ENCODE assay signal across 8 cellular contexts in the genomic region with DNA sequence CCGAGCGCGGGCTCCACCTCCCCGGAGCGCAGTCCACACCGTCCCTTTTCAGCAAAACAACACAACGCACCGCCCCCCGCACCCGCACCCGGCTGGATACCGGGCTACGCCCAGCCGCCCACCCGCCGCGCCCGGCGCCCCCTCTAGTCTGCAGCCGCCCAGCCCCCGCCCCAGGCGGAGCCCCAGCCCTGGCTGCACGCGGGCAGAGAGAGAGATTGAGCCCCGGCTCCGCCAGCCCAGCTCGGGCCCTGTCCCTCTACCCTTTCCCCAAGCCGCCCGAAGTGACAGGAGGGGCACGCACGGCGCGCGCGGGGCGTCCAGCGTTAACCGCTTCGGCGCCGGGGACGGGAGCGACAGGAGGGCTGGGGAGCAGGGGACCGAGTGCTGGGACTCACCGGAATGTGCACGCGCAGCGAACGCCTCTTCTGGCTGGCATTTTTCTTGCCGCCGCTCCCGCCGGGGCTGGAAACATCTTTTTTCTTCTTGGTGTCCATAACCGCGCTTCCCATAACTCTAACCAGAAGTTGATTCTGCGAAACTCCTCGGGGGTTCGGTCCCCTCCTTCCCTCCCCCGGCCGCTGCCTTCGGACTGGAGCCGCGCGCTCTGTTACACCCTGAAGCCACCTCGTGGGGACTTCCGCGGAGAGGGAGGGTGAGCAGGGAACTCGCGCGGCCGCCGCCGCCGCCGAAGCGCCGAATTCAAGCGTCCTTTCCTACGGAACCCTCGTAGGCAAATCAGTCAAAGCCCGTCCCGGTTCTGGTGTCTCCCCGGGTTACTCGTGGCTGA. TPM values are rescaled to one million over a fixed set of nuclear protein-coding genes. Genes with fewer than 3 reads are reported as not detected.
DNase-seq lines count a peak whose midpoint lies in the region; ATAC-seq and TF ChIP-seq lines count a peak whose summit lies in the region.

No MANE protein-coding gene starts in this region.

- TF ChIP-seq CTCF in chondrocyte (IDR thresholded peaks at IDR 0.05) (no peak), right lobe of liver (IDR thresholded peaks at IDR 0.05) (no peak)

- H3K4me3 Mint-ChIP-seq in chondrocyte (ENCODE audit: unreplicated experiment), result peak overlapping the region; percentile 88

- H3K4me1 ChIP-seq in right lobe of liver, result peaks cover 0 to 32% (median 7%) of the 10 kb centered on the region in 4 donors

- peak overlapping the region; percentile 63 for H3K27ac Mint-ChIP-seq in chondrocyte (ENCODE audit: unreplicated experiment)

- ATAC-seq in right lobe of liver, result peak in 3 of 4 donors; percentile 23 to 70 (median 36)

- H3K27me3 ChIP-seq in right lobe of liver, result no peaks in the 10 kb centered on the region

- intact Hi-C loops in right lobe of liver (cut with DNase I), result loop anchor here in 1 of 2 donors (5.0 kb wide), 1 partner anchor 41 kb away; no protein-coding TSS in a partner anchor

- H3K9me3 Mint-ChIP-seq in chondrocyte (ENCODE audit: low read depth), result no peaks in the 10 kb centered on the region

- H3K9me3 ChIP-seq in right lobe of liver, result no peaks in the 10 kb centered on the region

- peaks cover 10% of the 10 kb centered on the region for H3K27me3 Mint-ChIP-seq in chondrocyte (ENCODE audit: low read depth)

- peak overlapping the region; percentile 84 to 98 (median 84) for H3K4me3 ChIP-seq in right lobe of liver

- WGBS in right lobe of liver (ENCODE audit: insufficient coverage, low coverage, low lambda C conversion rate, missing lambda C conversion rate), result under 1% methylated on average over 20 of the region's 84 CpGs

- H3K36me3 ChIP-seq in right lobe of liver, result no peaks in the 10 kb centered on the region

- no peak for TF ChIP-seq POLR2A in right lobe of liver (IDR thresholded peaks at IDR 0.05)

- peak overlapping the region; percentile 90 to 99 (median 98) for H3K27ac ChIP-seq in right lobe of liver

- DNase-seq in NCI-H146 (lab: John Stamatoyannopoulos, UW), result peak; percentile 26
- DNase-seq in NCI-H146 treated with DMSO at 0.1 percent for 48 hours (lab: John Stamatoyannopoulos, UW; ENCODE audit: unreplicated experiment), result no peak
- DNase-seq in NCI-H1105 (lab: John Stamatoyannopoulos, UW), result peak; percentile 20
- peak; percentile 50 to 73 for DNase-seq in activated CD4-positive, alpha-beta T cell treated with anti-CD3 and anti-CD28 coated beads for 4 hours
- no peak for DNase-seq in chondrocyte (ENCODE audit: low spot score)
- DNase-seq in right lobe of liver, result peak; percentile 91 to 95 (median 94)
- peak; percentile 76 for DNase-seq in stimulated activated CD4-positive, alpha-beta T cell treated with anti-CD3 and anti-CD28 coated beads, Interleukin-4, amount 100 ng/mL, for 1 hour
- DNase-seq in SHP77 treated with DMSO at 0.1 percent for 48 hours (lab: John Stamatoyannopoulos, UW), result no peak

- peaks cover 11% of the 10 kb centered on the region for H3K4me1 Mint-ChIP-seq in chondrocyte (ENCODE audit: low read depth)

- no peaks in the 10 kb centered on the region for H3K36me3 Mint-ChIP-seq in chondrocyte (ENCODE audit: low read depth)

RNA-seq across cellular contexts. Expression of gene PRKAG2, which starts 0.6 kb away (rescaled TPM):
- total RNA-seq in chondrocyte (16.1 to 35.4 TPM (median 33.6 TPM) in 3 replicates), right lobe of liver (10 to 100 TPM; 20.6 to 63.6 (median 29.5) TPM)

Comparison
In these comparisons a context has a peak if more than half of its experiments do, and no peak if none do; other contexts are left out.
1. DNase-seq: peak in NCI-H146 (single experiment), NCI-H1105 (single experiment), activated CD4-positive, alpha-beta T cell treated with anti-CD3 and anti-CD28 coated beads for 4 hours (2 of 2), right lobe of liver (3 of 3) and stimulated activated CD4-positive, alpha-beta T cell treated with anti-CD3 and anti-CD28 coated beads, Interleukin-4, amount 100 ng/mL, for 1 hour (single experiment); none in NCI-H146 treated with DMSO at 0.1 percent for 48 hours (single experiment), chondrocyte (single experiment) and SHP77 treated with DMSO at 0.1 percent for 48 hours (single experiment).